ENCODE assay signal across 8 cellular contexts in the genomic region with DNA sequence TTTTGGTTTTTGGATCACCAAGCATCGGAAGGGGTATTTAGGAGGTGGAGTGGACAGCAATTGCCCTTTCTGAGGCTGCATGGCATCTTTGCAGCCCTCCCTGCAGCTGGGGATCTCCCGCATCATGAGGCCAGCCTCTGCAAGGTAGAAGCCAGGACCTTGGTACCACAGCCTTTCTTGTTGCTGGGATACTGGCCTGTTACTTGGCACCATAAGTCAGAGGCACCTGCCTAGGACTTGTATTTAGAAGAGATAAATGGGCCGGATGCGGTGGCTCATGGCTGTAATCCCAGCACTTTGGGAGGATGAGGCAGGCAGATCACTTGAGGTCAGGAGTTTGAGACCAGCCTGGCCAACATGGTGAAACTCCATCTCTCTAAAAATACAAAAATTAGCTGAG. TPM values are rescaled to one million over a fixed set of nuclear protein-coding genes. Genes with fewer than 3 reads are reported as not detected.
"Had no signal": no experiment of that assay in that cellular context is flagged by ENCODE, and none has a peak within 500 bp of the region (broad histone marks: within the 10 kb centered on the region; RNA-seq: fewer than 3 reads in every experiment).

No MANE protein-coding gene starts in this region.

RNA-seq across cellular contexts. Expression of gene MUC13, which starts 23.4 kb away (rescaled TPM):
- total RNA-seq: mammary epithelial cell; naive thymus-derived CD8-positive, alpha-beta T cell; neural crest cell; osteoblast; right cardiac atrium; sciatic nerve; upper lobe of right lung had no signal
- polyA plus RNA-seq: immature natural killer cell; mammary epithelial cell; naive thymus-derived CD8-positive, alpha-beta T cell had no signal
